14 cellular contexts compared by ENCODE assay signal in genomic region chr10:665579-666091, GRCh38. TPM values are rescaled to one million over a fixed set of nuclear protein-coding genes. Genes with fewer than 3 reads are reported as not detected.
DNase-seq lines count a peak whose midpoint lies in the region; ATAC-seq and TF ChIP-seq lines count a peak whose summit lies in the region.
"Had no signal": no experiment of that assay in that cellular context is flagged by ENCODE, and none has a peak within 500 bp of the region (broad histone marks: within the 10 kb centered on the region; RNA-seq: fewer than 3 reads in every experiment).

No MANE protein-coding gene starts in this region.

- DNase-seq in fibroblast of lung (ENCODE audit: low read depth in 2 of 2): peak in 1 of 2 donors; percentile 95
- DNase-seq in mesenteric fat pad (ENCODE audit: low spot score): peak; percentile 85
- peak; percentile 35 for DNase-seq in transverse colon
- no peak for DNase-seq in naive thymus-derived CD8-positive, alpha-beta T cell
- DNase-seq in NCI-H1417 treated with DMSO at 0.1 percent for 48 hours (lab: John Stamatoyannopoulos, UW): no peak
- no peak for DNase-seq in activated naive CD4-positive, alpha-beta T cell treated with anti-CD3 and anti-CD28 coated beads for 36 hours
- DNase-seq in SK-N-SH: no peak
- DNase-seq: activated CD4-positive, alpha-beta T cell treated with anti-CD3 and anti-CD28 coated beads for 36 hours; activated effector memory CD4-positive, alpha-beta T cell treated with Interleukin-2 at 50 U/mL for 16 hours; NCI-H526; SJCRH30; stimulated activated CD4-positive, alpha-beta T cell treated with anti-CD3 and anti-CD28 coated beads, Interleukin-12 subunit alpha, Interleukin-12 subunit beta, amount 100 ng/mL, for 4 hours; stimulated activated CD8-positive, alpha-beta memory T cell treated with anti-CD3 and anti-CD28 coated beads, Interleukin-4, amount 100 ng/mL, for 48 hours had no signal

- H3K4me1 ChIP-seq in fibroblast of lung (ENCODE audit: control insufficient read depth, extremely low read depth, insufficient read depth, low read length): no peaks in the 10 kb centered on the region
- peaks cover 17 to 30% (median 24%) of the 10 kb centered on the region in 4 donors for H3K4me1 ChIP-seq in transverse colon
- H3K4me1 ChIP-seq in SK-N-SH (ENCODE audit: control insufficient read depth in 1 of 2, insufficient read depth in 2 of 2, low read depth in 1 of 2, low read length in 1 of 2): peaks cover 0 to 4% of the 10 kb centered on the region in 2 experiments; a peak in 1 of 4 replicates
- H3K4me1 ChIP-seq: SJCRH30 had no signal

- ATAC-seq in naive thymus-derived CD8-positive, alpha-beta T cell: no peak
- ATAC-seq: activated CD4-positive, alpha-beta T cell treated with anti-CD3 and anti-CD28 coated beads for 36 hours had no signal

- no peak overlapping the region for H3K4me3 Mint-ChIP-seq in naive thymus-derived CD8-positive, alpha-beta T cell
- no peak overlapping the region for H3K4me3 Mint-ChIP-seq in activated naive CD4-positive, alpha-beta T cell treated with anti-CD3 and anti-CD28 coated beads for 36 hours
- H3K4me3 Mint-ChIP-seq: activated CD4-positive, alpha-beta T cell treated with anti-CD3 and anti-CD28 coated beads for 36 hours had no signal

- peak overlapping the region; percentile 80 for H3K27ac ChIP-seq in fibroblast of lung (ENCODE audit: insufficient read depth, low read length)
- H3K27ac ChIP-seq in transverse colon: peak overlapping the region; percentile 48 to 82 (median 69)
- no peak overlapping the region for H3K27ac ChIP-seq in SK-N-SH (ENCODE audit: low read depth in 2 of 2, low read length in 1 of 2)
- H3K27ac ChIP-seq: SJCRH30 had no signal

- WGBS in transverse colon (ENCODE audit: low coverage in 1 of 2), 2 donors: 69 to 100% methylated on average over 1 to 30 of the region's 30 CpGs
- 95% methylated on average over 30 of the region's 30 CpGs for WGBS in SK-N-SH (ENCODE audit: low lambda C conversion rate)

- H3K4me3 ChIP-seq in fibroblast of lung (replicated peaks in 1 of 4; ENCODE audit: control extremely low read depth in 1 of 4, insufficient read depth in 1 of 4, low read depth in 3 of 4, low read length in 4 of 4) (peak overlapping the region; percentile 42 to 83 (median 54)), transverse colon (no peak overlapping the region), SK-N-SH (ENCODE audit: low read depth in 2 of 2, low read length in 1 of 2) (no peak overlapping the region)
- H3K4me3 ChIP-seq: SJCRH30 had no signal

- H3K27me3 ChIP-seq in fibroblast of lung (ENCODE audit: control insufficient read depth, insufficient read depth, low read length): no peaks in the 10 kb centered on the region
- no peaks in the 10 kb centered on the region for H3K27me3 ChIP-seq in transverse colon
- H3K27me3 ChIP-seq in SK-N-SH (ENCODE audit: insufficient read depth): no peaks in the 10 kb centered on the region
- H3K27me3 ChIP-seq: SJCRH30 had no signal

- H3K9ac ChIP-seq in fibroblast of lung (ENCODE audit: insufficient read depth, low read length) (peak overlapping the region; percentile 52), SK-N-SH (no peak overlapping the region)

- peaks cover 13% of the 10 kb centered on the region for H3F3A ChIP-seq in SK-N-SH (replicated peaks; ENCODE audit: insufficient read depth)

- H3K4me2 ChIP-seq in fibroblast of lung (ENCODE audit: extremely low read depth, insufficient read depth, low read length) (peak overlapping the region; percentile 75), SK-N-SH (no peak overlapping the region)

- peaks cover 6% of the 10 kb centered on the region for H4K20me1 ChIP-seq in fibroblast of lung (ENCODE audit: control insufficient read depth, extremely low read depth, insufficient read depth, low read length)
- H4K20me1 ChIP-seq in SK-N-SH (ENCODE audit: insufficient read depth): peaks cover 94% of the 10 kb centered on the region

- in situ Hi-C loops in transverse colon (cut with MboI; ENCODE audit: low pct_ligation_motif_present in 1 of 4, low pct_unique_long_range_greater_than_20kb in 1 of 4, low sequenced_read_pairs in 3 of 4): no loop called here

- TF ChIP-seq POLR2A in transverse colon (IDR thresholded peaks at IDR 0.05): no peak

- TF ChIP-seq CTCF in fibroblast of lung (conservative IDR thresholded peaks at IDR 0.05 in 1 of 2, IDR thresholded peaks at IDR 0.05 in 1 of 2; ENCODE audit: low read depth in 1 of 2, low read length in 2 of 2) (no peak), transverse colon (IDR thresholded peaks at IDR 0.05) (no peak), SK-N-SH (IDR thresholded peaks at IDR 0.05) (no peak)

- H3K79me2 ChIP-seq in fibroblast of lung (ENCODE audit: control insufficient read depth, insufficient read depth, low read length): peaks cover 69% of the 10 kb centered on the region
- peaks cover 99% of the 10 kb centered on the region for H3K79me2 ChIP-seq in SK-N-SH (ENCODE audit: insufficient read depth)

- no peaks in the 10 kb centered on the region for H3K36me3 ChIP-seq in fibroblast of lung (ENCODE audit: control insufficient read depth, insufficient read depth, low read length)
- no peaks in the 10 kb centered on the region for H3K36me3 ChIP-seq in transverse colon
- H3K36me3 ChIP-seq in SK-N-SH (replicated peaks in 1 of 2; ENCODE audit: control insufficient read depth in 1 of 2, insufficient read depth in 2 of 2, low read length in 1 of 2): no peaks in the 10 kb centered on the region
- H3K36me3 ChIP-seq: SJCRH30 had no signal

- no peaks in the 10 kb centered on the region for H3K9me2 ChIP-seq in SK-N-SH

- H3K9me3 ChIP-seq in fibroblast of lung (ENCODE audit: control insufficient read depth, insufficient read depth, low read depth, low read length) (no peaks in the 10 kb centered on the region), transverse colon (no peaks in the 10 kb centered on the region), SK-N-SH (no peaks in the 10 kb centered on the region)
- H3K9me3 ChIP-seq: SJCRH30 had no signal

- H3K9me3 Mint-ChIP-seq in naive thymus-derived CD8-positive, alpha-beta T cell: no peaks in the 10 kb centered on the region
- no peaks in the 10 kb centered on the region for H3K9me3 Mint-ChIP-seq in activated naive CD4-positive, alpha-beta T cell treated with anti-CD3 and anti-CD28 coated beads for 36 hours

- intact Hi-C loops in transverse colon (cut with DNase I; ENCODE audit: low total_unique reads): no loop called here
- intact Hi-C loops in activated naive CD4-positive, alpha-beta T cell treated with anti-CD3 and anti-CD28 coated beads for 36 hours (cut with micrococcal nuclease): no loop called here

- TF ChIP-seq RAD21 in SK-N-SH (IDR thresholded peaks at IDR 0.05; ENCODE audit: low read length): no peak

- H3K27ac Mint-ChIP-seq in naive thymus-derived CD8-positive, alpha-beta T cell: no peak overlapping the region
- H3K27ac Mint-ChIP-seq in activated naive CD4-positive, alpha-beta T cell treated with anti-CD3 and anti-CD28 coated beads for 36 hours: no peak overlapping the region
- H3K27ac Mint-ChIP-seq: activated CD4-positive, alpha-beta T cell treated with anti-CD3 and anti-CD28 coated beads for 36 hours had no signal

- H3K27me3 Mint-ChIP-seq in naive thymus-derived CD8-positive, alpha-beta T cell: peaks cover 4 to 23% (median 14%) of the 10 kb centered on the region in 5 donors
- peaks cover 5% of the 10 kb centered on the region for H3K27me3 Mint-ChIP-seq in activated naive CD4-positive, alpha-beta T cell treated with anti-CD3 and anti-CD28 coated beads for 36 hours (ENCODE audit: low read depth)
- H3K27me3 Mint-ChIP-seq: activated CD4-positive, alpha-beta T cell treated with anti-CD3 and anti-CD28 coated beads for 36 hours had no signal

- POLR2A ChIA-PET in naive thymus-derived CD8-positive, alpha-beta T cell (lab: Charles Lee): no interaction called here
- POLR2A ChIA-PET in SK-N-SH (lab: Yijun Ruan, JAX): no interaction called here

- TF ChIP-seq EP300 in transverse colon (IDR thresholded peaks at IDR 0.05; ENCODE audit: low read depth) (no peak), SK-N-SH (IDR thresholded peaks at IDR 0.05; ENCODE audit: borderline replicate concordance in 1 of 2, low read depth in 1 of 2, low read length in 1 of 2) (no peak)

- H3K4me1 Mint-ChIP-seq in naive thymus-derived CD8-positive, alpha-beta T cell: peaks cover 0 to 5% (median 2%) of the 10 kb centered on the region in 4 donors
- no peaks in the 10 kb centered on the region for H3K4me1 Mint-ChIP-seq in activated naive CD4-positive, alpha-beta T cell treated with anti-CD3 and anti-CD28 coated beads for 36 hours (ENCODE audit: low read depth)
- H3K4me1 Mint-ChIP-seq: activated CD4-positive, alpha-beta T cell treated with anti-CD3 and anti-CD28 coated beads for 36 hours had no signal

- H2AFZ ChIP-seq in fibroblast of lung (ENCODE audit: low read length) (peak overlapping the region; percentile 2), SK-N-SH (ENCODE audit: low read depth) (no peak overlapping the region)

- CTCF ChIA-PET in activated naive CD4-positive, alpha-beta T cell treated with anti-CD3 and anti-CD28 coated beads for 36 hours (lab: Charles Lee): no interaction called here
- CTCF ChIA-PET in SK-N-SH (lab: Yijun Ruan, JAX): no interaction called here

- H3K36me3 Mint-ChIP-seq in naive thymus-derived CD8-positive, alpha-beta T cell: no peaks in the 10 kb centered on the region
- no peaks in the 10 kb centered on the region for H3K36me3 Mint-ChIP-seq in activated naive CD4-positive, alpha-beta T cell treated with anti-CD3 and anti-CD28 coated beads for 36 hours (ENCODE audit: low read depth)

TF ChIP-seq in PFSK-1, 5 proteins besides CTCF, POLR2A, EP300 and RAD21 (continues in another document):
- TF ChIP-seq TAF1 (IDR thresholded peaks at IDR 0.05; ENCODE audit: borderline replicate concordance, insufficient read depth, low read length): no peak

RNA-seq across cellular contexts. Expression of gene DIP2C, which starts 23.8 kb away (rescaled TPM):
- polyA plus RNA-seq in PFSK-1 (2012; ENCODE audit: insufficient read length, low read depth): 18.8 TPM
- total RNA-seq in fibroblast of lung: 12.6 and 18.3 TPM in 2 replicates
- polyA plus RNA-seq in fibroblast of lung: 9.3 and 10.7 TPM in 2 replicates
- polyA plus RNA-seq in fibroblast of lung (2012): 11.0 and 15.3 TPM in 2 replicates
- polyA minus RNA-seq in fibroblast of lung (ENCODE audit: low replicate concordance): 69.5 and 70.2 TPM in 2 replicates
- total RNA-seq in mesenteric fat pad: 38.5 TPM
- total RNA-seq in transverse colon: 10 to 100 TPM; 13.4 to 32.0 (median 18.4) TPM
- total RNA-seq in naive thymus-derived CD8-positive, alpha-beta T cell: 1 to 10 TPM; 3.8 to 3.9 TPM
- polyA plus RNA-seq in naive thymus-derived CD8-positive, alpha-beta T cell: 1 to 10 TPM in 1 of 3 donors, under 1 TPM in 2; 0.32 to 1.2 (median 0.76) TPM
- total RNA-seq in activated naive CD4-positive, alpha-beta T cell treated with anti-CD3 and anti-CD28 coated beads for 36 hours: under 1 TPM; 0.67 to 0.91 TPM
- polyA plus RNA-seq in SK-N-SH (2012; rRNA removed): 6.2 and 8.7 TPM in 2 replicates
- polyA plus RNA-seq in SK-N-SH (2012; cell fraction: cytosol; rRNA removed): 7.2 and 8.9 TPM in 2 replicates
- 14.0 and 14.5 TPM in 2 replicates for polyA plus RNA-seq in SK-N-SH (2012; cell fraction: nucleus; rRNA removed)

Comparison
In these comparisons a context has a peak if more than half of its experiments do, and no peak if none do; other contexts are left out.
1. DNase-seq: peak in mesenteric fat pad (single experiment) and transverse colon (single experiment); none in naive thymus-derived CD8-positive, alpha-beta T cell (0 of 10), NCI-H1417 treated with DMSO at 0.1 percent for 48 hours (single experiment), activated naive CD4-positive, alpha-beta T cell treated with anti-CD3 and anti-CD28 coated beads for 36 hours (single experiment) and SK-N-SH (single experiment).
2. H3K27ac ChIP-seq: peak in fibroblast of lung (single experiment) and transverse colon (4 of 4); none in SK-N-SH (0 of 2).
3. H3K4me3 ChIP-seq: peak in fibroblast of lung (4 of 4); none in transverse colon (0 of 4) and SK-N-SH (0 of 2).